18 cellular contexts compared by ENCODE assay signal in the genomic region with DNA sequence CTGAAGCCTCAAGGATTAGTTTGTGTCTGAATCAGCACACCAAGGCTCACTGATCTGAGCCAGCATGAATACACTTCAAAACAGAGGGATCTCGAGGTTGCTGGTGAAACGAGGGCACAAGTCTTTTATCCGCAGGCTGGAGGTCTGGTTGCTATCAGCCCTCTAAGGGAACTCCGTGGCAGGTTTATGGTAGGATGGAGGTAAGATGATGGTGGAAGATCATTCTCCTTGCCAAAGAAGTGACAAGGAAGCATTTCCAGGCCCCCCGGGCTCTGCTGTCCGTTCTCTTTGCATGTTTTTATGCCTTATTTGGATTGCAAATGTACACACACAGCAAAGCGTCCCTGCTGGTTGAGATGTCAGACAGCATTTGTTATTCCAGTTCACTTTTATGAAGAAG.
DNase-seq lines count a peak whose midpoint lies in the region; ATAC-seq and TF ChIP-seq lines count a peak whose summit lies in the region.
"Had no signal": no experiment of that assay in that cellular context is flagged by ENCODE, and none has a peak within 500 bp of the region (broad histone marks: within the 10 kb centered on the region; RNA-seq: fewer than 3 reads in every experiment).

No MANE protein-coding gene starts in this region.

- H3K4me1 ChIP-seq in neuron (ENCODE audit: insufficient read depth, low read length): peaks cover 14% of the 10 kb centered on the region
- H3K4me1 ChIP-seq in uterus: peaks cover 0 to 4% of the 10 kb centered on the region in 2 donors
- H3K4me1 ChIP-seq in GM23338 (ENCODE audit: insufficient read depth): peaks cover 19% of the 10 kb centered on the region
- H3K4me1 ChIP-seq: SJSA1 had no signal

- ATAC-seq in left colon (no peak), GM23338 (no peak), GM18498 (IDR thresholded peaks at IDR 0.05; ENCODE audit: unreplicated experiment) (no peak)
- ATAC-seq: K562, PC-3 had no signal

- no peaks in the 10 kb centered on the region for H3K79me2 ChIP-seq in GM23338 (replicated peaks; ENCODE audit: insufficient read depth)

- no peak overlapping the region for H3K27ac Mint-ChIP-seq in GM23338
- H3K27ac Mint-ChIP-seq: B cell; CD4-positive, alpha-beta T cell had no signal

- H3K9me3 ChIP-seq in neuron (ENCODE audit: low read length) (no peaks in the 10 kb centered on the region), uterus (no peaks in the 10 kb centered on the region)
- H3K9me3 ChIP-seq: SJSA1 had no signal

- peaks cover 6% of the 10 kb centered on the region; the same call in 1 of the 2 replicates for H3K9me2 ChIP-seq in GM23338 (ENCODE audit: insufficient read depth)

- H3K36me3 Mint-ChIP-seq in GM23338 (ENCODE audit: low read depth): no peaks in the 10 kb centered on the region; the same call in 2 of the 3 replicates

- H3K4me3 Mint-ChIP-seq in GM23338: no peak overlapping the region
- H3K4me3 Mint-ChIP-seq: B cell; CD4-positive, alpha-beta T cell had no signal

- DNase-seq in amniotic epithelial cell (ENCODE audit: low read depth) (peak; percentile 85), left colon (peak; percentile 15 to 67), uterus (peak; percentile 62 to 89), cerebellar cortex (ENCODE audit: low spot score) (no peak), GM23338 (ENCODE audit: low spot score) (no peak), GM13977 (ENCODE audit: low spot score) (no peak)
- DNase-seq: CD4-positive, alpha-beta T cell; NCI-H1092 treated with DMSO at 0.1 percent for 48 hours; NCI-H1694; NCI-H2107; NCI-H345; PC-3 had no signal

- H3K4me3 ChIP-seq in neuron (ENCODE audit: low read length): no peak overlapping the region
- H3K4me3 ChIP-seq in uterus: no peak overlapping the region
- no peak overlapping the region for H3K4me3 ChIP-seq in GM23338
- H3K4me3 ChIP-seq: K562, SJSA1 had no signal

- H4K20me1 ChIP-seq in GM23338 (replicated peaks; ENCODE audit: insufficient read depth): no peaks in the 10 kb centered on the region

- peaks cover 23% of the 10 kb centered on the region for H3K4me1 Mint-ChIP-seq in GM23338
- H3K4me1 Mint-ChIP-seq: B cell had no signal

- no peak overlapping the region for H3K4me2 ChIP-seq in GM23338

- intact Hi-C loops in left colon (cut with DNase I, micrococcal nuclease) (no loop called here), uterus (cut with DNase I; ENCODE audit: low total_unique reads) (no loop called here)

- peaks cover 2% of the 10 kb centered on the region for H3K27me3 Mint-ChIP-seq in GM23338 (ENCODE audit: insufficient read depth, low read depth, poor library complexity)

- in situ Hi-C loops in GM13977 (cut with MboI; ENCODE audit: low pct_unique_long_range_greater_than_20kb, low sequenced_read_pairs, unreplicated experiment): no loop called here

- no peak for TF ChIP-seq POLR2A in uterus (IDR thresholded peaks at IDR 0.05)

- H3K27me3 ChIP-seq in neuron (ENCODE audit: insufficient read depth, low read length): no peaks in the 10 kb centered on the region
- H3K27me3 ChIP-seq in uterus: no peaks in the 10 kb centered on the region
- H3K27me3 ChIP-seq in GM23338 (ENCODE audit: insufficient read depth): no peaks in the 10 kb centered on the region
- H3K27me3 ChIP-seq: SJSA1 had no signal

- peaks cover 3% of the 10 kb centered on the region; the same call in 1 of the 3 replicates for H3K9me3 Mint-ChIP-seq in GM23338
- H3K9me3 Mint-ChIP-seq: CD4-positive, alpha-beta T cell had no signal

- H3F3A ChIP-seq in GM23338 (replicated peaks; ENCODE audit: low read depth): no peaks in the 10 kb centered on the region

- TF ChIP-seq CTCF in uterus (IDR thresholded peaks at IDR 0.05) (peak in 3 of 4 experiments; percentile 8 to 35 (median 29)), GM23338 (conservative IDR thresholded peaks at IDR 0.05; ENCODE audit: low read depth in 2 of 2) (no peak), GM13977 (IDR thresholded peaks at IDR 0.05; ENCODE audit: extremely low read depth, insufficient read depth, missing control alignments) (no peak)

- H3K27ac ChIP-seq in uterus (peak overlapping the region; percentile 56 to 69), GM23338 (ENCODE audit: low read depth) (no peak overlapping the region)
- H3K27ac ChIP-seq: HL-60, SJSA1 had no signal

- H3K36me3 ChIP-seq in neuron (ENCODE audit: insufficient read depth, low read length): no peaks in the 10 kb centered on the region
- no peaks in the 10 kb centered on the region for H3K36me3 ChIP-seq in uterus
- H3K36me3 ChIP-seq in GM23338 (ENCODE audit: insufficient read depth): no peaks in the 10 kb centered on the region
- H3K36me3 ChIP-seq: SJSA1 had no signal

- peak overlapping the region; percentile 87 for H2AFZ ChIP-seq in neuron (ENCODE audit: low read depth, low read length)
- H2AFZ ChIP-seq in GM23338: no peak overlapping the region

TF ChIP-seq in GM23338, 12 proteins besides CTCF, POLR2A, EP300 and RAD21 (continues in another document):
- TF ChIP-seq NANOG (IDR thresholded peaks at IDR 0.05; ENCODE audit: borderline replicate concordance) (no peak), EZH2 (IDR thresholded peaks at IDR 0.05; ENCODE audit: low read depth, unreplicated experiment) (no peak), POLR2AphosphoS5 (IDR thresholded peaks at IDR 0.05; ENCODE audit: low read depth) (no peak)
- TF ChIP-seq, protein P1, sequence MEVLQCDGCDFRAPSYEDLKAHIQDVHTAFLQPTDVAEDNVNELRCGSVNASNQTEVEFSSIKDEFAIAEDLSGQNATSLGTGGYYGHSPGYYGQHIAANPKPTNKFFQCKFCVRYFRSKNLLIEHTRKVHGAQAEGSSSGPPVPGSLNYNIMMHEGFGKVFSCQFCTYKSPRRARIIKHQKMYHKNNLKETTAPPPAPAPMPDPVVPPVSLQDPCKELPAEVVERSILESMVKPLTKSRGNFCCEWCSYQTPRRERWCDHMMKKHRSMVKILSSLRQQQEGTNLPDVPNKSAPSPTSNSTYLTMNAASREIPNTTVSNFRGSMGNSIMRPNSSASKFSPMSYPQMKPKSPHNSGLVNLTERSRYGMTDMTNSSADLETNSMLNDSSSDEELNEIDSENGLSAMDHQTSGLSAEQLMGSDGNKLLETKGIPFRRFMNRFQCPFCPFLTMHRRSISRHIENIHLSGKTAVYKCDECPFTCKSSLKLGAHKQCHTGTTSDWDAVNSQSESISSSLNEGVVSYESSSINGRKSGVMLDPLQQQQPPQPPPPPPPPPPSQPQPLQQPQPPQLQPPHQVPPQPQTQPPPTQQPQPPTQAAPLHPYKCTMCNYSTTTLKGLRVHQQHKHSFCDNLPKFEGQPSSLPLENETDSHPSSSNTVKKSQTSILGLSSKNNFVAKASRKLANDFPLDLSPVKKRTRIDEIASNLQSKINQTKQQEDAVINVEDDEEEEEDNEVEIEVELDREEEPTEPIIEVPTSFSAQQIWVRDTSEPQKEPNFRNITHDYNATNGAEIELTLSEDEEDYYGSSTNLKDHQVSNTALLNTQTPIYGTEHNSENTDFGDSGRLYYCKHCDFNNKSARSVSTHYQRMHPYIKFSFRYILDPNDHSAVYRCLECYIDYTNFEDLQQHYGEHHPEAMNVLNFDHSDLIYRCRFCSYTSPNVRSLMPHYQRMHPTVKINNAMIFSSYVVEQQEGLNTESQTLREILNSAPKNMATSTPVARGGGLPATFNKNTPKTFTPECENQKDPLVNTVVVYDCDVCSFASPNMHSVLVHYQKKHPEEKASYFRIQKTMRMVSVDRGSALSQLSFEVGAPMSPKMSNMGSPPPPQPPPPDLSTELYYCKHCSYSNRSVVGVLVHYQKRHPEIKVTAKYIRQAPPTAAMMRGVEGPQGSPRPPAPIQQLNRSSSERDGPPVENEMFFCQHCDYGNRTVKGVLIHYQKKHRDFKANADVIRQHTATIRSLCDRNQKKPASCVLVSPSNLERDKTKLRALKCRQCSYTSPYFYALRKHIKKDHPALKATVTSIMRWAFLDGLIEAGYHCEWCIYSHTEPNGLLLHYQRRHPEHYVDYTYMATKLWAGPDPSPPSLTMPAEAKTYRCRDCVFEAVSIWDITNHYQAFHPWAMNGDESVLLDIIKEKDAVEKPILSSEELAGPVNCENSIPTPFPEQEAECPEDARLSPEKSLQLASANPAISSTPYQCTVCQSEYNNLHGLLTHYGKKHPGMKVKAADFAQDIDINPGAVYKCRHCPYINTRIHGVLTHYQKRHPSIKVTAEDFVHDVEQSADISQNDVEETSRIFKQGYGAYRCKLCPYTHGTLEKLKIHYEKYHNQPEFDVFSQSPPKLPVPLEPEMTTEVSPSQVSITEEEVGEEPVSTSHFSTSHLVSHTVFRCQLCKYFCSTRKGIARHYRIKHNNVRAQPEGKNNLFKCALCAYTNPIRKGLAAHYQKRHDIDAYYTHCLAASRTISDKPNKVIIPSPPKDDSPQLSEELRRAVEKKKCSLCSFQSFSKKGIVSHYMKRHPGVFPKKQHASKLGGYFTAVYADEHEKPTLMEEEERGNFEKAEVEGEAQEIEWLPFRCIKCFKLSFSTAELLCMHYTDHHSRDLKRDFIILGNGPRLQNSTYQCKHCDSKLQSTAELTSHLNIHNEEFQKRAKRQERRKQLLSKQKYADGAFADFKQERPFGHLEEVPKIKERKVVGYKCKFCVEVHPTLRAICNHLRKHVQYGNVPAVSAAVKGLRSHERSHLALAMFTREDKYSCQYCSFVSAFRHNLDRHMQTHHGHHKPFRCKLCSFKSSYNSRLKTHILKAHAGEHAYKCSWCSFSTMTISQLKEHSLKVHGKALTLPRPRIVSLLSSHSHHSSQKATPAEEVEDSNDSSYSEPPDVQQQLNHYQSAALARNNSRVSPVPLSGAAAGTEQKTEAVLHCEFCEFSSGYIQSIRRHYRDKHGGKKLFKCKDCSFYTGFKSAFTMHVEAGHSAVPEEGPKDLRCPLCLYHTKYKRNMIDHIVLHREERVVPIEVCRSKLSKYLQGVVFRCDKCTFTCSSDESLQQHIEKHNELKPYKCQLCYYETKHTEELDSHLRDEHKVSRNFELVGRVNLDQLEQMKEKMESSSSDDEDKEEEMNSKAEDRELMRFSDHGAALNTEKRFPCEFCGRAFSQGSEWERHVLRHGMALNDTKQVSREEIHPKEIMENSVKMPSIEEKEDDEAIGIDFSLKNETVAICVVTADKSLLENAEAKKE (CRISPR knock-in tag; IDR thresholded peaks at IDR 0.05): no peak

Comparison
In these comparisons a context has a peak if more than half of its experiments do, and no peak if none do; other contexts are left out.
1. DNase-seq: peak in amniotic epithelial cell (single experiment), left colon (2 of 2) and uterus (2 of 2); none in cerebellar cortex (single experiment), GM23338 (single experiment) and GM13977 (single experiment).
2. CTCF ChIP-seq: peak in uterus (3 of 4); none in GM23338 (0 of 2) and GM13977 (single experiment).